24 cellular contexts compared by ENCODE assay signal in genomic region chr16:52537463-52537862, GRCh38. TPM values are rescaled to one million over a fixed set of nuclear protein-coding genes. Genes with fewer than 3 reads are reported as not detected.
A peak's percentile ranks its signal among the peaks of the same experiment; 100 is the strongest.
DNase-seq lines count a peak whose midpoint lies in the region; FAIRE-seq and TF ChIP-seq lines count a peak whose summit lies in the region.
"Had no signal": no experiment of that assay in that cellular context is flagged by ENCODE, and none has a peak within 500 bp of the region (broad histone marks: within the 10 kb centered on the region; RNA-seq: fewer than 3 reads in every experiment).

No MANE protein-coding gene starts in this region.

- TF ChIP-seq CTCF in H9 (conservative IDR thresholded peaks at IDR 0.05), result no peak
- no peak for TF ChIP-seq CTCF in bronchial epithelial cell (IDR thresholded peaks at IDR 0.05; ENCODE audit: insufficient read depth, low read length, severe bottlenecking)
- TF ChIP-seq CTCF in stomach (IDR thresholded peaks at IDR 0.05), result no peak
- no peak for TF ChIP-seq CTCF in thyroid gland (IDR thresholded peaks at IDR 0.05)

- H3K4me2 ChIP-seq in H9 (ENCODE audit: insufficient read depth, insufficient read length, low read length), result no peak overlapping the region
- no peak overlapping the region for H3K4me2 ChIP-seq in mesendoderm (ENCODE audit: low read length)
- H3K4me2 ChIP-seq: KMS-11 had no signal

- TF ChIP-seq EP300 in stomach (IDR thresholded peaks at IDR 0.05), result no peak

- no peak overlapping the region for H4K91ac ChIP-seq in H9 (ENCODE audit: insufficient read length, low read depth, low read length)

- H3K27ac Mint-ChIP-seq in H9, result peak overlapping the region in 2 of 3 experiments; percentile 48 to 66; a peak in 3 of 7 replicates
- H3K27ac Mint-ChIP-seq: IgD-negative memory B cell had no signal

- H3K36me3 ChIP-seq in bronchial epithelial cell (ENCODE audit: control insufficient read depth, insufficient read depth, low read length) (no peaks in the 10 kb centered on the region), mesendoderm (ENCODE audit: control insufficient read depth, insufficient read depth, low read length) (no peaks in the 10 kb centered on the region), stomach (no peaks in the 10 kb centered on the region), thyroid gland (no peaks in the 10 kb centered on the region)
- H3K36me3 ChIP-seq: Peyer's patch had no signal

- H4K5ac ChIP-seq in H9 (ENCODE audit: insufficient read length, low read depth, low read length) (no peak overlapping the region), mesendoderm (ENCODE audit: low read length) (no peak overlapping the region)

- DNase-seq in H9 (no peak), bronchial epithelial cell (ENCODE audit: low read depth) (peak; percentile 48), mesendoderm (no peak), stomach (peak; percentile 26), HUDEP-2 (lab: John Stamatoyannopoulos, UW; ENCODE audit: unreplicated experiment in 76 of 76) (no peak), thyroid gland (no peak), frontal cortex (ENCODE audit: low spot score in 2 of 2) (no peak)
- DNase-seq: Calu3, H7, NCI-H1048, NCI-H1417, NCI-H1694, NCI-H2029 treated with DMSO at 0.1 percent for 48 hours, NCI-H2227 treated with DMSO at 0.1 percent for 48 hours, NCI-H69, SHP77 treated with DMSO at 0.1 percent for 48 hours had no signal

- H2BK15ac ChIP-seq in H9 (ENCODE audit: low read depth, low read length) (no peak overlapping the region), mesendoderm (replicated peaks; ENCODE audit: low read depth) (no peak overlapping the region)

- H3K4me3 Mint-ChIP-seq in H9, result no peak overlapping the region
- H3K4me3 Mint-ChIP-seq: IgD-negative memory B cell had no signal

- H3K4me3 ChIP-seq in bronchial epithelial cell (ENCODE audit: low read depth, low read length) (no peak overlapping the region), mesendoderm (ENCODE audit: low read length) (no peak overlapping the region), stomach (no peak overlapping the region), thyroid gland (replicated peaks in 1 of 3) (no peak overlapping the region)
- H3K4me3 ChIP-seq: Peyer's patch had no signal

- H3K4me1 Mint-ChIP-seq in H9, result peaks cover 9 to 23% of the 10 kb centered on the region in 2 experiments
- H3K4me1 Mint-ChIP-seq: IgD-negative memory B cell had no signal

- H3K23ac ChIP-seq in H9 (ENCODE audit: insufficient read length, low read depth, low read length), result no peak overlapping the region
- H3K23ac ChIP-seq in mesendoderm (ENCODE audit: low read length), result no peak overlapping the region

- no peak overlapping the region for H3T11ph ChIP-seq in H9 (ENCODE audit: low read length)

- peaks cover 24 to 50% (median 32%) of the 10 kb centered on the region in 3 experiments; a peak in 6 of 7 replicates for H3K36me3 Mint-ChIP-seq in H9 (ENCODE audit: insufficient read depth in 1 of 3, low read depth in 3 of 3)
- H3K36me3 Mint-ChIP-seq: IgD-negative memory B cell had no signal

- no peak overlapping the region for H2BK5ac ChIP-seq in H9 (ENCODE audit: insufficient read length, low read length)
- no peak overlapping the region for H2BK5ac ChIP-seq in mesendoderm (ENCODE audit: low read length)

- no peak overlapping the region for H2AFZ ChIP-seq in H9 (ENCODE audit: low read length)

- no peak overlapping the region for H3K27ac ChIP-seq in H9 (ENCODE audit: insufficient read length, low read depth, low read length)
- H3K27ac ChIP-seq in mesendoderm (ENCODE audit: low read depth, low read length), result no peak overlapping the region
- peak overlapping the region in 3 of 5 donors; percentile 21 to 72 (median 32) for H3K27ac ChIP-seq in stomach
- no peak overlapping the region for H3K27ac ChIP-seq in thyroid gland
- H3K27ac ChIP-seq: KMS-11 had no signal

- no peak overlapping the region for H3K18ac ChIP-seq in H9 (ENCODE audit: insufficient read length, low read depth, low read length)
- H3K18ac ChIP-seq in mesendoderm (ENCODE audit: low read length), result no peak overlapping the region

- intact Hi-C loops in stomach (cut with DNase I; ENCODE audit: low total_unique reads) (no loop called here), thyroid gland (cut with DNase I) (no loop called here)

- H3K27me3 Mint-ChIP-seq in H9 (ENCODE audit: low read depth), result no peaks in the 10 kb centered on the region

- no peak overlapping the region for H4K8ac ChIP-seq in H9 (replicated peaks; ENCODE audit: insufficient read length, low read depth, low read length)
- peak overlapping the region; percentile 28 for H4K8ac ChIP-seq in mesendoderm (ENCODE audit: low read depth, low read length)

- H3K14ac ChIP-seq in H9 (ENCODE audit: insufficient read depth, low read length), result no peak overlapping the region

- H3K27me3 ChIP-seq in H9 (ENCODE audit: insufficient read depth, low read length) (no peaks in the 10 kb centered on the region), bronchial epithelial cell (ENCODE audit: control insufficient read depth, insufficient read depth, low read length) (no peaks in the 10 kb centered on the region), mesendoderm (ENCODE audit: insufficient read depth, low read length, poor library complexity) (no peaks in the 10 kb centered on the region), stomach (no peaks in the 10 kb centered on the region), thyroid gland (peaks cover 9% of the 10 kb centered on the region)
- H3K27me3 ChIP-seq: Peyer's patch had no signal

- H2BK20ac ChIP-seq in H9 (ENCODE audit: low read depth, low read length, poor library complexity, severe bottlenecking), result no peak overlapping the region

- no peak overlapping the region for H3K9ac ChIP-seq in H9 (ENCODE audit: extremely low read depth, insufficient read length, low read length)
- H3K9ac ChIP-seq in mesendoderm (ENCODE audit: low read length), result no peak overlapping the region
- H3K9ac ChIP-seq: KMS-11 had no signal

- WGBS in H9 (ENCODE audit: extremely low coverage, insufficient read length, low lambda C conversion rate), result no CpG with 5 or more reads among the region's 3 CpGs
- WGBS in mesendoderm (ENCODE audit: extremely low coverage, insufficient coverage, low lambda C conversion rate), result no CpG with 5 or more reads among the region's 3 CpGs
- WGBS in stomach, 5 donors, result 17 to 31% (median 19%) methylated on average over 3 of the region's 3 CpGs
- WGBS in thyroid gland, 2 donors, result 56% methylated on average over 3 of the region's 3 CpGs

- H3K56ac ChIP-seq in H9 (ENCODE audit: insufficient read length, low read depth, low read length) (no peak overlapping the region), mesendoderm (ENCODE audit: low read length) (no peak overlapping the region)

- H3K4me1 ChIP-seq in H9 (ENCODE audit: insufficient read depth, low read length), result peaks cover 3% of the 10 kb centered on the region; the same call in 1 of the 2 replicates
- no peaks in the 10 kb centered on the region for H3K4me1 ChIP-seq in mesendoderm (ENCODE audit: control insufficient read depth, low read depth, low read length)
- peaks cover under 1 to 40% (median 25%) of the 10 kb centered on the region in 4 donors for H3K4me1 ChIP-seq in stomach
- H3K4me1 ChIP-seq in thyroid gland, result no peaks in the 10 kb centered on the region
- H3K4me1 ChIP-seq: Peyer's patch had no signal

- no peak overlapping the region for H2AK5ac ChIP-seq in H9 (ENCODE audit: insufficient read length, low read length)
- no peak overlapping the region for H2AK5ac ChIP-seq in mesendoderm (ENCODE audit: low read length)

- H3K79me2 ChIP-seq in H9 (ENCODE audit: insufficient read depth, low read length), result peaks cover 11% of the 10 kb centered on the region; the same call in 1 of the 2 replicates
- no peaks in the 10 kb centered on the region for H3K79me2 ChIP-seq in mesendoderm (ENCODE audit: control insufficient read depth, insufficient read depth, low read length)

- no peaks in the 10 kb centered on the region for H3K9me3 ChIP-seq in H9 (ENCODE audit: control insufficient read depth, low read depth, low read length)
- H3K9me3 ChIP-seq in stomach, result no peaks in the 10 kb centered on the region
- H3K9me3 ChIP-seq in thyroid gland, result no peaks in the 10 kb centered on the region
- H3K9me3 ChIP-seq: Peyer's patch had no signal

- H2BK120ac ChIP-seq in H9 (ENCODE audit: low read depth, low read length, poor library complexity, severe bottlenecking) (no peak overlapping the region), mesendoderm (ENCODE audit: low read depth, low read length) (no peak overlapping the region)

- H4K20me1 ChIP-seq in H9 (ENCODE audit: control insufficient read depth, insufficient read depth, insufficient read length), result no peaks in the 10 kb centered on the region

- H3K4ac ChIP-seq in H9 (ENCODE audit: low read depth, low read length) (no peak overlapping the region), mesendoderm (ENCODE audit: low read depth, low read length) (no peak overlapping the region)

- no peak for TF ChIP-seq POLR2A in stomach (IDR thresholded peaks at IDR 0.05)
- no peak for TF ChIP-seq POLR2A in thyroid gland (IDR thresholded peaks at IDR 0.05)

- no peak overlapping the region for H2BK12ac ChIP-seq in H9 (ENCODE audit: insufficient read length, low read depth, low read length)

- FAIRE-seq in bronchial epithelial cell (lab: Jason Lieb, UNC), result no peak
- FAIRE-seq in frontal cortex (lab: Jason Lieb, UNC), result no peak
- FAIRE-seq: GM19239 had no signal

- H3K23me2 ChIP-seq in H9 (ENCODE audit: insufficient read length, low read depth, low read length, poor library complexity, severe bottlenecking), result no peaks in the 10 kb centered on the region

- H3K79me1 ChIP-seq in H9 (ENCODE audit: insufficient read depth, low read depth, low read length, poor library complexity, severe bottlenecking) (peaks cover 15% of the 10 kb centered on the region), mesendoderm (ENCODE audit: low read length) (no peaks in the 10 kb centered on the region)

- H3K9me3 Mint-ChIP-seq in H9, result no peaks in the 10 kb centered on the region

RNA-seq across cellular contexts. Expression of gene TOX3, which starts 9.5 kb away (rescaled TPM):
- total RNA-seq in H9 (2021) (18.2 and 20.2 TPM in 2 replicates), bronchial epithelial cell (under 0.01 and 0.13 TPM in 2 replicates), stomach (100 to 1,000 TPM in 1 of 5 donors, 10 to 100 TPM in 2, 1 to 10 TPM in 2; 7.2 to 169 (median 14.2) TPM), thyroid gland (not detected), frontal cortex (18.8 TPM)
- polyA plus RNA-seq in mesendoderm (2013, experiment 1 of 2), result 3.6 TPM
- 3.6 TPM for polyA plus RNA-seq in mesendoderm (2013, experiment 2 of 2)
- polyA plus RNA-seq in stomach, result 10 to 100 TPM in 1 of 3 donors, 1 to 10 TPM in 2; 6.4 to 12.4 (median 9.8) TPM
- total RNA-seq: A172, NCI-H460, OCI-LY7 had no signal
- polyA plus RNA-seq: BJ, IgD-negative memory B cell had no signal

Comparison
In these comparisons a context has a peak if more than half of its experiments do, and no peak if none do; other contexts are left out.
1. DNase-seq: peak in bronchial epithelial cell (single experiment) and stomach (single experiment); none in H9 (single experiment), mesendoderm (single experiment), HUDEP-2 (0 of 76), thyroid gland (0 of 2) and frontal cortex (0 of 2).
2. H3K27ac ChIP-seq: peak in stomach (3 of 5); none in H9 (single experiment), mesendoderm (single experiment) and thyroid gland (0 of 3).